9 cellular contexts compared by ENCODE assay signal in genomic region chr11:75100314-75100713, GRCh38. TPM values are rescaled to one million over a fixed set of nuclear protein-coding genes. Genes with fewer than 3 reads are reported as not detected.
DNase-seq lines count a peak whose midpoint lies in the region; ATAC-seq and TF ChIP-seq lines count a peak whose summit lies in the region.
"Had no signal": no experiment of that assay in that cellular context is flagged by ENCODE, and none has a peak within 500 bp of the region (broad histone marks: within the 10 kb centered on the region; RNA-seq: fewer than 3 reads in every experiment).

No MANE protein-coding gene starts in this region.

- DNase-seq in activated CD4-positive, alpha-beta T cell treated with anti-CD3 and anti-CD28 coated beads for 48 hours, result peak; percentile 62
- no peak for DNase-seq in activated CD4-positive, alpha-beta T cell treated with anti-CD3 and anti-CD28 coated beads, Interleukin-2, amount 50 U/mL, for 4 hours
- DNase-seq in OCI-LY7 (ENCODE audit: low spot score) (peak; percentile 6), left lung (no peak), T-cell (no peak), NCI-H187 treated with DMSO at 0.1 percent for 48 hours (lab: John Stamatoyannopoulos, UW) (no peak), thyroid gland (no peak)

- H3K27ac ChIP-seq in OCI-LY7 (ENCODE audit: low read depth, low read length, poor library complexity, severe bottlenecking) (no peak overlapping the region), left lung (no peak overlapping the region), thyroid gland (no peak overlapping the region)
- H3K27ac ChIP-seq: parathyroid adenoma had no signal

- H3K4me3 Mint-ChIP-seq in T-cell, result no peak overlapping the region

- no peak for TF ChIP-seq POLR2A in thyroid gland (IDR thresholded peaks at IDR 0.05)

- H3K79me2 ChIP-seq in OCI-LY7 (ENCODE audit: insufficient read depth, low read depth, low read length), result no peaks in the 10 kb centered on the region
- H3K79me2 ChIP-seq: parathyroid adenoma had no signal

- H3K9me2 ChIP-seq in OCI-LY7 (ENCODE audit: insufficient read depth, low read length), result no peaks in the 10 kb centered on the region

- H3K9me3 ChIP-seq in OCI-LY7 (ENCODE audit: low read length), result no peaks in the 10 kb centered on the region
- no peaks in the 10 kb centered on the region for H3K9me3 ChIP-seq in left lung
- H3K9me3 ChIP-seq in thyroid gland, result no peaks in the 10 kb centered on the region

- POLR2A ChIA-PET in OCI-LY7 (lab: Charles Lee), result interaction anchor here (0.6 kb wide), 1 partner anchor 872 kb away, joined by 3 read pairs; no protein-coding TSS in a partner anchor
- POLR2A ChIA-PET in T-cell (lab: Charles Lee), result no interaction called here

- H3K4me1 ChIP-seq in OCI-LY7 (ENCODE audit: insufficient read depth, low read length, poor library complexity, severe bottlenecking) (no peaks in the 10 kb centered on the region), left lung (no peaks in the 10 kb centered on the region), thyroid gland (no peaks in the 10 kb centered on the region)
- H3K4me1 ChIP-seq: parathyroid adenoma had no signal

- H3K27me3 Mint-ChIP-seq in T-cell, result peaks cover 37 to 41% of the 10 kb centered on the region in 2 donors

- intact Hi-C loops in OCI-LY7 (cut with micrococcal nuclease; ENCODE audit: unreplicated experiment) (no loop called here), left lung (cut with DNase I) (no loop called here), thyroid gland (cut with DNase I) (no loop called here)

- no peaks in the 10 kb centered on the region for H3K36me3 Mint-ChIP-seq in T-cell

- no peak overlapping the region for H2AFZ ChIP-seq in OCI-LY7 (ENCODE audit: low read length)
- H2AFZ ChIP-seq: parathyroid adenoma had no signal

- H3K9me3 Mint-ChIP-seq in T-cell, result no peaks in the 10 kb centered on the region

- no peaks in the 10 kb centered on the region for H4K20me1 ChIP-seq in OCI-LY7 (ENCODE audit: insufficient read depth, low read length)

- H3K4me2 ChIP-seq in OCI-LY7 (ENCODE audit: low read length), result no peak overlapping the region

- BruUV-seq in OCI-LY7 (replicated peaks; lab: Mats Ljungman, UMichigan), result no TSS peak

- TF ChIP-seq CTCF in OCI-LY7 (conservative IDR thresholded peaks at IDR 0.05; ENCODE audit: low read length), result no peak
- TF ChIP-seq CTCF in left lung (IDR thresholded peaks at IDR 0.05), result no peak
- TF ChIP-seq CTCF in thyroid gland (IDR thresholded peaks at IDR 0.05), result no peak

- CTCF ChIA-PET in OCI-LY7 (lab: Charles Lee; ENCODE audit: unreplicated experiment) (no interaction called here), T-cell (lab: Charles Lee) (no interaction called here)

- H3K36me3 ChIP-seq in OCI-LY7 (ENCODE audit: insufficient read depth, low read length) (no peaks in the 10 kb centered on the region), left lung (no peaks in the 10 kb centered on the region), thyroid gland (no peaks in the 10 kb centered on the region)

- no peaks in the 10 kb centered on the region for H3K4me1 Mint-ChIP-seq in T-cell

- H3K27ac Mint-ChIP-seq in T-cell, result no peak overlapping the region

- H3K4me3 ChIP-seq in OCI-LY7 (ENCODE audit: low read depth, low read length, poor library complexity, severe bottlenecking), result no peak overlapping the region
- H3K4me3 ChIP-seq in left lung, result no peak overlapping the region
- no peak overlapping the region for H3K4me3 ChIP-seq in thyroid gland (replicated peaks in 1 of 3)

- ATAC-seq in HG02759 (IDR thresholded peaks at IDR 0.05; ENCODE audit: unreplicated experiment), result peak; percentile 98
- peak; percentile 69 for ATAC-seq in left lung
- ATAC-seq in T-cell (replicated peaks in 1 of 4), result no peak

- 28 to 44% methylated on average over 3 of the region's 3 CpGs for WGBS in thyroid gland, 2 donors

- H3K27me3 ChIP-seq in left lung (peaks cover 0 to 17% of the 10 kb centered on the region in 2 donors), thyroid gland (no peaks in the 10 kb centered on the region)

RNA-seq across cellular contexts. Expression of gene OR2AT4, which starts 3.6 kb away (rescaled TPM):
- total RNA-seq in OCI-LY7 (2014; rRNA removed; shearing (Covaris generic)), result not detected in 2 replicates
- total RNA-seq in OCI-LY7 (2022) (not detected in 2 replicates), left lung (not detected), T-cell (not detected), thyroid gland (not detected)

RNA-seq across cellular contexts. Expression of gene SLCO2B1, which starts 50.6 kb away (rescaled TPM):
- total RNA-seq in OCI-LY7 (2014; rRNA removed; shearing (Covaris generic)), result 0.03 TPM in 1 of 2 replicates, not detected in the other
- total RNA-seq in OCI-LY7 (2022), result not detected in 2 replicates
- 100 to 1,000 TPM; 145 to 220 TPM for total RNA-seq in left lung
- under 1 TPM in 3 of 5 donors, not detected in 2; 0.55 to 0.79 (median 0.63) TPM for total RNA-seq in T-cell
- 100 to 1,000 TPM in 1 of 4 donors, 10 to 100 TPM in 3; 22.0 to 244 (median 56.9) TPM for total RNA-seq in thyroid gland

Comparison
In these comparisons a context has a peak if more than half of its experiments do, and no peak if none do; other contexts are left out.
1. DNase-seq: peak in activated CD4-positive, alpha-beta T cell treated with anti-CD3 and anti-CD28 coated beads for 48 hours (single experiment) and OCI-LY7 (single experiment); none in activated CD4-positive, alpha-beta T cell treated with anti-CD3 and anti-CD28 coated beads, Interleukin-2, amount 50 U/mL, for 4 hours (0 of 2), left lung (0 of 2), T-cell (0 of 34), NCI-H187 treated with DMSO at 0.1 percent for 48 hours (single experiment) and thyroid gland (0 of 2).
2. ATAC-seq: peak in HG02759 (single experiment) and left lung (single experiment); none in T-cell (0 of 4).
3. RNA of gene SLCO2B1, which starts 50.6 kb away (total RNA-seq): 145 to 220 TPM in left lung and 22.0 to 244 TPM in thyroid gland; 0.55 to 0.79 TPM in T-cell and 0.03 TPM in OCI-LY7; every median in the first group is over 10 times any median in the second.